In the genomic region with DNA sequence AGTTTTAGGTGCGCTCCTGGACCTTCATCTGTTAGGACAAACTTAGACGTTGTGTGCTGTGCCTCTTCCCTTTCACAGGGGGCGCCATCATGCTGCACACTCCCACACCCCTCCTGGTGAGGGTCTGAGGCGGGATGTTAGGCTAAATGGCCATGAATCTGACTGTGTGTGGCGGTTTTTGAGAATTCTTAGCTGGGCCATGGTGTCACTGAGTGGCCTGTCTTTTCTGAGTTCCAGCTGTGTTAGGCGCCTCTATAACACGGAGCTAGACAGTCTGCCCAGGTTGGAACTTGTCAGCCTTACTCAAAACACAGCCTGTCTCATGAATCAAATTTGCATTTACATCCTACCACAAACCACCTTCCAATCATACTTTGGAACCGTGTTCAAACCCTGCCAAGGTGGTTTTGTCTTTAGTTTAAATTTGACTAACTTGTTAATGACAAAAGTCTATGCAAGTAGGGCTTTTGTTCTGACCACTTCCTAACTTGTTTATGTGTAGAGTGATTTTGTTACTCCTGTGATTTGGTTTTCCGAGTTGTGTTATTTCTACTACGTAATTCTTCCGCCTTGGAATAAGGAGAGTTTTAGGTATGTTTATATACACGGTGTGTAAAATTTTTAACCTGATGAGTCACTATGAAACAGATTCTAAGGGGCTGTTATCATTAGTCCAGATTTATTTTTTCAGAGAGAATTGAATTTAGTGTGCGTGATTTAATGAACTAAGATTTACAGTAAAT, we compare ENCODE assay signal across 8 cellular contexts. TPM values are rescaled to one million over a fixed set of nuclear protein-coding genes. Genes with fewer than 3 reads are reported as not detected.
A peak's percentile ranks its signal among the peaks of the same experiment; 100 is the strongest.
DNase-seq lines count a peak whose midpoint lies in the region; ATAC-seq and TF ChIP-seq lines count a peak whose summit lies in the region.

No MANE protein-coding gene starts in this region.

- ATAC-seq in GM18868 (IDR thresholded peaks at IDR 0.05; ENCODE audit: unreplicated experiment) (peak; percentile 89), HG03025 (IDR thresholded peaks at IDR 0.05; ENCODE audit: low FRiP score, unreplicated experiment) (peak; percentile 67), SK-N-SH treated with all-trans-retinoic acid at 6 μM for 48 hours (peak; percentile 74)

- H3K27ac ChIP-seq in neural cell (ENCODE audit: low read length) = no peak overlapping the region

- H3K9me2 ChIP-seq in neural cell (ENCODE audit: insufficient read depth, low read length) = no peaks in the 10 kb centered on the region

- intact Hi-C loops in head of caudate nucleus (cut with DNase I) = no loop called here

- no peak for TF ChIP-seq RAD21 in neural cell (conservative IDR thresholded peaks at IDR 0.05)

- H4K20me1 ChIP-seq in neural cell (ENCODE audit: insufficient read depth) = peaks cover 41% of the 10 kb centered on the region

- no peaks in the 10 kb centered on the region for H3F3A ChIP-seq in neural cell (ENCODE audit: insufficient read depth, low read length, poor library complexity, severe bottlenecking)

- H3K36me3 ChIP-seq in neural cell (ENCODE audit: insufficient read depth, low read length) = no peaks in the 10 kb centered on the region

- peaks cover 54% of the 10 kb centered on the region for H3K79me2 ChIP-seq in neural cell (replicated peaks; ENCODE audit: insufficient read depth, low read length)

- H2AFZ ChIP-seq in neural cell (ENCODE audit: low read depth, low read length) = no peak overlapping the region

- no peak overlapping the region for H3K4me2 ChIP-seq in neural cell (ENCODE audit: low read length)

- H3K9me3 ChIP-seq in neural cell (ENCODE audit: low read length) = no peaks in the 10 kb centered on the region

- no peak for DNase-seq in AG09319 (ENCODE audit: extremely low read depth, low read depth)
- DNase-seq in cerebellar cortex (ENCODE audit: low spot score) = peak; percentile 29
- no peak for DNase-seq in head of caudate nucleus
- DNase-seq in mesenteric fat pad (ENCODE audit: low spot score) = no peak

- TF ChIP-seq EP300 in neural cell (conservative IDR thresholded peaks at IDR 0.05; ENCODE audit: poor library complexity, severe bottlenecking) = no peak

- no peaks in the 10 kb centered on the region for H3K27me3 ChIP-seq in neural cell (ENCODE audit: insufficient read depth, low read depth, low read length)

- TF ChIP-seq CTCF in AG09319 (IDR thresholded peaks at IDR 0.05; ENCODE audit: low read depth, low read length) = peak; percentile 21
- peak; percentile 35 for TF ChIP-seq CTCF in neural cell (IDR thresholded peaks at IDR 0.05; ENCODE audit: poor library complexity, severe bottlenecking)

- no peak overlapping the region for H3K4me3 ChIP-seq in neural cell (ENCODE audit: low read length)

- no peak overlapping the region for H3K9ac ChIP-seq in neural cell (ENCODE audit: low read length)

TF ChIP-seq in SK-N-SH treated with all-trans-retinoic acid at 6 μM for 48 hours, 23 proteins besides CTCF, POLR2A, EP300 and RAD21:
- TF ChIP-seq CREB5 (CRISPR knock-in tag; IDR thresholded peaks at IDR 0.05; ENCODE audit: low read depth) = no peak
- TF ChIP-seq ISL1 (CRISPR knock-in tag; IDR thresholded peaks at IDR 0.05) = peak; percentile 39; the same call in 1 of the 2 replicates
- no peak for TF ChIP-seq GLIS3 (CRISPR knock-in tag; IDR thresholded peaks at IDR 0.05)

TF ChIP-seq in neural cell, 6 proteins besides CTCF, POLR2A, EP300 and RAD21:
- no peak for TF ChIP-seq TAF1 (IDR thresholded peaks at IDR 0.05; ENCODE audit: low read depth)

RNA-seq across cellular contexts. Expression of gene ACVR1B, which starts 19.6 kb away (rescaled TPM):
- 47.2 and 52.3 TPM in 2 replicates for polyA plus RNA-seq in neural cell
- 79.1 and 88.6 TPM in 2 replicates for polyA minus RNA-seq in neural cell
- total RNA-seq in mesenteric fat pad = 40.9 TPM

RNA-seq across cellular contexts. Expression of gene TAMALIN, which starts 35.7 kb away (rescaled TPM):
- 5.4 and 6.1 TPM in 2 replicates for polyA plus RNA-seq in neural cell
- 2.2 and 2.4 TPM in 2 replicates for polyA minus RNA-seq in neural cell
- total RNA-seq in mesenteric fat pad = 117 TPM
